ENCODE assay signal across 3 cellular contexts in genomic region chr11:131413217-131413616, GRCh38. TPM values are rescaled to one million over a fixed set of nuclear protein-coding genes. Genes with fewer than 3 reads are reported as not detected.
"Had no signal": no experiment of that assay in that cellular context is flagged by ENCODE, and none has a peak within 500 bp of the region (broad histone marks: within the 10 kb centered on the region; RNA-seq: fewer than 3 reads in every experiment).

No MANE protein-coding gene starts in this region.

- ATAC-seq: GM12878 had no signal

- DNase-seq: GDM1, GF-D8 had no signal

- H3K4me3 ChIP-seq: GM12878 had no signal

RNA-seq across cellular contexts. Expression of gene NTM, which starts 42.8 kb away (rescaled TPM):
- total RNA-seq: GM12878 had no signal
